8 cellular contexts compared by ENCODE assay signal in the genomic region with DNA sequence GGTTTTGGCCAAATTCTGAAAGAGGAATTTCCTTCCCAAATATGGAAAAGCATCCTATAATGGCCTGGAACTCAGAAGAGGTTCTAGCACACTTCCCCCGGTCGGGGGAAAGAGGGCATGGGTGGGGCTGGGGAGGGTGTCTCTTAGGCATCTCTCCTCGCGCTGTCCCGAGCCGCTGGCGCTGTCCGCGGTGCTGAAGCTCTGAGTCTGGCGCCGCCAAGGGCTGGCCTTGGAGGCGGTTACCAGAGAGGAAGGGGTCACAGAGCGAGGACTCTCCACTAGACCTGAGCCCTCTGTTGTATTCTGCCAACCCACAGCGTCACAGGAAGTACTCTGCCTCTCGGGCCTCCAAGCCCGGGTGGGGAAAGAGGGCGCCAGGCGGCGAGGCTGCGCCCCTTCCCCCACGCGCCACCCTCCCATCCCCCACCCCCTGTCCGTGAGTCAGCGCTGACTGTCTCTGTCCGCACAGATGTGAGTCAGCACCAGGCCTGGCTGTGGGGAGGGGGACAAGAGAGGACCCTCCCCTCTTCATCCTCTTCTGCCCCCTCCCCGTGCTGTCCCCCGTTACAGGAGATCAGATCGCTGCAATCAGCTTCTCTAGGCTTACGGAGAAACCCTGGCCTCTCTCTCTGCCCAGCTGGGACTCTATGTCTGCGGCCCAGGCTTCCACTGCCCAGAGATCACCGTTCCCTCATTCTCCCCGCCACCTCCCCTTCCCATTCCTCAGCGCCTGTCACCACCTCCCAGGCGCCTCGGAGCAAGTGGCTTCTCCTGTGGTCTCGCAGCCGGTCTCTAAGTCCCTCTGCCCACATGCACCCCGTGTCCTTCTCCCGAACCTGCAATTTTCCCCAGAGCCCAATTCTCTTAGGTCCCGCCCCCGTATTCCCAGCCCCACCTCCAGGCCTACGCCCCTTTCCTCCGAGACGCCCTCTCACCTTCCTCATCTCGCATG. TPM values are rescaled to one million over a fixed set of nuclear protein-coding genes. Genes with fewer than 3 reads are reported as not detected.
DNase-seq lines count a peak whose midpoint lies in the region; ATAC-seq and TF ChIP-seq lines count a peak whose summit lies in the region.

No MANE protein-coding gene starts in this region.

- no peaks in the 10 kb centered on the region for H3K79me2 ChIP-seq in parathyroid adenoma

- ATAC-seq in HG02798 (IDR thresholded peaks at IDR 0.05; ENCODE audit: poor library complexity, unreplicated experiment), result peak; percentile 34
- ATAC-seq in GM19328 (IDR thresholded peaks at IDR 0.05; ENCODE audit: unreplicated experiment), result no peak

- peaks cover 2% of the 10 kb centered on the region for H3K36me3 ChIP-seq in BE2C
- no peaks in the 10 kb centered on the region for H3K36me3 ChIP-seq in parathyroid adenoma (ENCODE audit: control insufficient read depth, insufficient read depth, low read length)

- 0 out of 2 replicates have a peak, but pooled peaks have one; percentile 5 for TF ChIP-seq CTCF in BE2C (IDR thresholded peaks at IDR 0.05; ENCODE audit: low read depth, low read length)
- no peak for TF ChIP-seq CTCF in parathyroid adenoma (IDR thresholded peaks at IDR 0.05)

- H3K27ac ChIP-seq in parathyroid adenoma, result peak overlapping the region; percentile 53

- H3K27me3 ChIP-seq in BE2C (no peaks in the 10 kb centered on the region), parathyroid adenoma (ENCODE audit: control insufficient read depth, insufficient read depth, low read length) (peaks cover 4% of the 10 kb centered on the region)

- no peaks in the 10 kb centered on the region; the same call in 1 of the 2 replicates for H3K4me1 ChIP-seq in BE2C
- H3K4me1 ChIP-seq in parathyroid adenoma, result no peaks in the 10 kb centered on the region

- H3K9ac ChIP-seq in parathyroid adenoma, result peak overlapping the region; percentile 24

- peak; percentile 81 for DNase-seq in BE2C
- peak; percentile 78 for DNase-seq in RPMI8226
- DNase-seq in activated effector memory CD4-positive, alpha-beta T cell treated with Interleukin-2 at 50 U/mL for 16 hours, result peak; percentile 46
- DNase-seq in germinal center (ENCODE audit: low spot score), result peak; percentile 72
- DNase-seq in NCI-H1694 (lab: John Stamatoyannopoulos, UW), result no peak

- peak overlapping the region; percentile 85 for H3K4me3 ChIP-seq in BE2C (ENCODE audit: low read depth, low read length)
- H3K4me3 ChIP-seq in parathyroid adenoma (ENCODE audit: low read depth, low read length), result no peak overlapping the region

- no peaks in the 10 kb centered on the region for H3K9me3 ChIP-seq in BE2C
- H3K9me3 ChIP-seq in parathyroid adenoma (ENCODE audit: control insufficient read depth, low read length), result no peaks in the 10 kb centered on the region

- H3K4me2 ChIP-seq in parathyroid adenoma (ENCODE audit: low read length), result no peak overlapping the region

- H2AFZ ChIP-seq in parathyroid adenoma, result peak overlapping the region; percentile 95

RNA-seq across cellular contexts. Expression of a gene that starts 0.8 kb away (rescaled TPM):
- polyA plus RNA-seq in BE2C (2012; ENCODE audit: insufficient read depth, insufficient read length, low read depth), result 290 TPM

RNA-seq across cellular contexts. Expression of a gene that starts 24.1 kb away (rescaled TPM):
- not detected for polyA plus RNA-seq in BE2C (2012; ENCODE audit: insufficient read depth, insufficient read length, low read depth)

RNA-seq across cellular contexts. Expression of a gene that starts 29.3 kb away (rescaled TPM):
- polyA plus RNA-seq in BE2C (2012; ENCODE audit: insufficient read depth, insufficient read length, low read depth), result 106 TPM

RNA-seq across cellular contexts. Expression of a gene that starts 54.7 kb away (rescaled TPM):
- polyA plus RNA-seq in BE2C (2012; ENCODE audit: insufficient read depth, insufficient read length, low read depth), result 24.7 TPM

RNA-seq across cellular contexts. Expression of a gene that starts 55.4 kb away (rescaled TPM):
- 0.37 TPM for polyA plus RNA-seq in BE2C (2012; ENCODE audit: insufficient read depth, insufficient read length, low read depth)
